In genomic region chr6:155089746-155090145, GRCh38 we compare ENCODE assay signal across 23 cellular contexts.
DNase-seq lines count a peak whose midpoint lies in the region; ATAC-seq, FAIRE-seq and TF ChIP-seq lines count a peak whose summit lies in the region.
"Had no signal": no experiment of that assay in that cellular context is flagged by ENCODE, and none has a peak within 500 bp of the region (broad histone marks: within the 10 kb centered on the region; RNA-seq: fewer than 3 reads in every experiment).

No MANE protein-coding gene starts in this region.

- WGBS in K562 (ENCODE audit: insufficient coverage, low coverage, missing lambda C conversion rate), result 0% methylated on average over 4 of the region's 4 CpGs
- WGBS in smooth muscle cell (ENCODE audit: low lambda C conversion rate), result 94% methylated on average over 4 of the region's 4 CpGs

- no peak for DNase-seq in natural killer cell treated with Interleukin-12 subunit alpha and Interleukin-12 subunit beta and Interleukin-15 and Interleukin-18, amount 100 ng/mL, for 72 hours (ENCODE audit: low spot score)
- DNase-seq in natural killer cell (no peak), RCC 7860 (ENCODE audit: low spot score) (peak; percentile 35), K562 (ENCODE audit: extremely low read depth in 1 of 4, low spot score in 3 of 4) (no peak), smooth muscle cell (lab: John Stamatoyannopoulos, UW; ENCODE audit: unreplicated experiment) (no peak), DMS53 (lab: John Stamatoyannopoulos, UW) (no peak), cortex of kidney (lab: John Stamatoyannopoulos, UW) (no peak)
- DNase-seq: 8988T; CD8-positive, alpha-beta memory T cell; DND-41; MG63; NCI-H1048; NCI-H1417 treated with DMSO at 0.1 percent for 48 hours; NCI-H187; NCI-H510A; Peyer's patch; SJCRH30 had no signal

- TF ChIP-seq EP300 in K562 (IDR thresholded peaks at IDR 0.05; ENCODE audit: low read length), result no peak

- in situ Hi-C loops in K562 (cut with MboI), result no loop called here

- intact Hi-C loops in natural killer cell (cut with micrococcal nuclease) (no loop called here), K562 (cut with micrococcal nuclease) (no loop called here)

- ATAC-seq in natural killer cell treated with Interleukin-12 subunit alpha and Interleukin-12 subunit beta and Interleukin-15 and Interleukin-18, amount 100 ng/mL, for 72 hours, result no peak
- ATAC-seq in natural killer cell (no peak), K562 (no peak), GM21367 (IDR thresholded peaks at IDR 0.05; ENCODE audit: unreplicated experiment) (no peak)
- ATAC-seq: HCT116 had no signal

- POLR2A ChIA-PET in K562 (lab: Yijun Ruan, JAX), result interaction anchor here (0.8 to 1.1 kb wide), 2 partner anchors 9 to 27 kb away, joined by 3 read pairs; no protein-coding TSS in a partner anchor

- H3K4me1 ChIP-seq in K562 (replicated peaks in 1 of 2; ENCODE audit: control insufficient read depth in 2 of 2, insufficient read depth in 2 of 2, low read length in 2 of 2) (peaks cover 0 to 12% of the 10 kb centered on the region in 2 experiments; a peak in 4 of 5 replicates), smooth muscle cell (ENCODE audit: low read depth) (peaks cover 12% of the 10 kb centered on the region)
- H3K4me1 ChIP-seq: Peyer's patch, SJCRH30 had no signal

- peaks cover 4 to 13% of the 10 kb centered on the region in 2 donors for H3K4me1 Mint-ChIP-seq in natural killer cell treated with Interleukin-12 subunit alpha and Interleukin-12 subunit beta and Interleukin-15 and Interleukin-18, amount 100 ng/mL, for 72 hours (ENCODE audit: low read depth in 2 of 2)
- H3K4me1 Mint-ChIP-seq in natural killer cell, result no peaks in the 10 kb centered on the region

- no peak overlapping the region for H3K4me2 ChIP-seq in K562 (ENCODE audit: insufficient read depth, low read length)
- H3K4me2 ChIP-seq in smooth muscle cell, result peak overlapping the region; percentile 41

- CTCF ChIA-PET in K562 (lab: Yijun Ruan, JAX; ENCODE audit: low intra/inter-chr PET ratio), result no interaction called here

- no peaks in the 10 kb centered on the region for H3K9me3 Mint-ChIP-seq in natural killer cell treated with Interleukin-12 subunit alpha and Interleukin-12 subunit beta and Interleukin-15 and Interleukin-18, amount 100 ng/mL, for 72 hours
- no peaks in the 10 kb centered on the region for H3K9me3 Mint-ChIP-seq in natural killer cell
- H3K9me3 Mint-ChIP-seq: CD8-positive, alpha-beta memory T cell had no signal

- H2AFZ ChIP-seq in K562 (ENCODE audit: low read depth, low read length) (no peak overlapping the region), smooth muscle cell (ENCODE audit: low read depth) (no peak overlapping the region)

- no peak overlapping the region for H3K9ac ChIP-seq in K562 (ENCODE audit: insufficient read depth in 1 of 2, low read depth in 2 of 2, low read length in 2 of 2)
- no peak overlapping the region for H3K9ac ChIP-seq in smooth muscle cell (ENCODE audit: low read depth)

- peaks cover 19% of the 10 kb centered on the region for H3K36me3 Mint-ChIP-seq in natural killer cell treated with Interleukin-12 subunit alpha and Interleukin-12 subunit beta and Interleukin-15 and Interleukin-18, amount 100 ng/mL, for 72 hours
- H3K36me3 Mint-ChIP-seq in natural killer cell, result no peaks in the 10 kb centered on the region
- H3K36me3 Mint-ChIP-seq: CD8-positive, alpha-beta memory T cell had no signal

- TF ChIP-seq CTCF in natural killer cell (IDR thresholded peaks at IDR 0.05), result no peak
- no peak for TF ChIP-seq CTCF in K562 (IDR thresholded peaks at IDR 0.05 in 2 of 3, conservative IDR thresholded peaks at IDR 0.05 in 1 of 3; ENCODE audit: insufficient read depth in 2 of 3, low read depth in 1 of 3, low read length in 3 of 3)
- TF ChIP-seq CTCF in smooth muscle cell (IDR thresholded peaks at IDR 0.05; ENCODE audit: borderline replicate concordance, insufficient read depth, poor library complexity, severe bottlenecking), result no peak

- peaks cover 19% of the 10 kb centered on the region for H3F3A ChIP-seq in smooth muscle cell (ENCODE audit: low read depth)

- H4K20me1 ChIP-seq in K562 (replicated peaks; ENCODE audit: control insufficient read depth, insufficient read depth, low read length), result no peaks in the 10 kb centered on the region; the same call in 1 of the 2 replicates
- no peaks in the 10 kb centered on the region for H4K20me1 ChIP-seq in smooth muscle cell (ENCODE audit: low read depth)

- H3K27me3 Mint-ChIP-seq in natural killer cell treated with Interleukin-12 subunit alpha and Interleukin-12 subunit beta and Interleukin-15 and Interleukin-18, amount 100 ng/mL, for 72 hours, result peaks cover 0 to 8% of the 10 kb centered on the region in 2 donors
- peaks cover 3 to 8% of the 10 kb centered on the region in 2 donors for H3K27me3 Mint-ChIP-seq in natural killer cell (ENCODE audit: low read depth in 2 of 2)
- H3K27me3 Mint-ChIP-seq: CD8-positive, alpha-beta memory T cell had no signal

- H3K9me1 ChIP-seq in K562 (ENCODE audit: control insufficient read depth, insufficient read depth, low read length), result no peaks in the 10 kb centered on the region

- no peak overlapping the region for H3K4me3 Mint-ChIP-seq in natural killer cell treated with Interleukin-12 subunit alpha and Interleukin-12 subunit beta and Interleukin-15 and Interleukin-18, amount 100 ng/mL, for 72 hours
- H3K4me3 Mint-ChIP-seq in natural killer cell, result no peak overlapping the region
- H3K4me3 Mint-ChIP-seq: CD8-positive, alpha-beta memory T cell had no signal

- no peak for FAIRE-seq in RCC 7860 (lab: Jason Lieb, UNC)
- no peak for FAIRE-seq in K562 (lab: Jason Lieb, UNC)
- FAIRE-seq: D721Med, GM12892, H1 had no signal

- no peak overlapping the region for H3K4me3 ChIP-seq in K562
- no peak overlapping the region for H3K4me3 ChIP-seq in smooth muscle cell
- H3K4me3 ChIP-seq: MG63, Peyer's patch, SJCRH30 had no signal

- H3K79me2 ChIP-seq in K562 (ENCODE audit: control insufficient read depth, insufficient read depth, low read length) (no peaks in the 10 kb centered on the region), smooth muscle cell (ENCODE audit: low read depth) (no peaks in the 10 kb centered on the region)

- no peak for TF ChIP-seq RAD21 in K562 (CRISPR knock-in tag; conservative IDR thresholded peaks at IDR 0.05 in 1 of 2, IDR thresholded peaks at IDR 0.05 in 1 of 2)

- H3K27me3 ChIP-seq in K562 (ENCODE audit: control insufficient read depth in 2 of 2, insufficient read depth in 2 of 2, low read length in 2 of 2) (peaks cover 13 to 42% of the 10 kb centered on the region in 2 experiments; a peak in 4 of 5 replicates), smooth muscle cell (ENCODE audit: low read depth) (no peaks in the 10 kb centered on the region)
- H3K27me3 ChIP-seq: MG63, Peyer's patch, SJCRH30 had no signal

- no peaks in the 10 kb centered on the region for H3K36me3 ChIP-seq in K562 (ENCODE audit: control insufficient read depth, insufficient read depth, low read length)
- H3K36me3 ChIP-seq in smooth muscle cell (ENCODE audit: low read depth), result no peaks in the 10 kb centered on the region
- H3K36me3 ChIP-seq: MG63, Peyer's patch had no signal

- TF ChIP-seq POLR2A in K562 (conservative IDR thresholded peaks at IDR 0.05), result no peak

- BruUV-seq in K562 (replicated peaks; lab: Mats Ljungman, UMichigan), result no TSS peak

- H3K27ac ChIP-seq in K562 (ENCODE audit: extremely low read depth, low read depth, low read length) (no peak overlapping the region), smooth muscle cell (ENCODE audit: low read depth) (peak overlapping the region; percentile 74)
- H3K27ac ChIP-seq: C4-2B, Peyer's patch, SJCRH30 had no signal

- no peaks in the 10 kb centered on the region for H3K9me3 ChIP-seq in K562 (replicated peaks; ENCODE audit: control insufficient read depth, insufficient read depth, low read depth, low read length)
- no peaks in the 10 kb centered on the region for H3K9me3 ChIP-seq in smooth muscle cell (replicated peaks; ENCODE audit: low read depth)
- H3K9me3 ChIP-seq: MG63, Peyer's patch, SJCRH30 had no signal

- peak overlapping the region; percentile 8 to 64 for H3K27ac Mint-ChIP-seq in natural killer cell treated with Interleukin-12 subunit alpha and Interleukin-12 subunit beta and Interleukin-15 and Interleukin-18, amount 100 ng/mL, for 72 hours
- H3K27ac Mint-ChIP-seq in natural killer cell, result no peak overlapping the region
- H3K27ac Mint-ChIP-seq: CD8-positive, alpha-beta memory T cell had no signal

TF ChIP-seq in K562, 482 proteins besides CTCF, POLR2A, EP300 and RAD21 (continues in another document):
- TF ChIP-seq MYC (IDR thresholded peaks at IDR 0.05; ENCODE audit: low read depth, low read length) (no peak), MYC (CRISPR knock-in tag; IDR thresholded peaks at IDR 0.05; ENCODE audit: borderline replicate concordance, low read depth) (no peak), MEIS2 (IDR thresholded peaks at IDR 0.05; ENCODE audit: partially characterized antibody) (peak; percentile 61), JUND (IDR thresholded peaks at IDR 0.05; ENCODE audit: borderline replicate concordance, low read depth, low read length) (no peak), JUND (tag; IDR thresholded peaks at IDR 0.05; ENCODE audit: borderline replicate concordance, low read depth, low read length) (no peak), THRAP3 (IDR thresholded peaks at IDR 0.05; ENCODE audit: borderline replicate concordance) (no peak), ZNF780A (CRISPR knock-in tag; IDR thresholded peaks at IDR 0.05) (no peak), NELFE (IDR thresholded peaks at IDR 0.05; ENCODE audit: insufficient read depth, insufficient read length) (no peak)
- TF ChIP-seq, protein P1, sequence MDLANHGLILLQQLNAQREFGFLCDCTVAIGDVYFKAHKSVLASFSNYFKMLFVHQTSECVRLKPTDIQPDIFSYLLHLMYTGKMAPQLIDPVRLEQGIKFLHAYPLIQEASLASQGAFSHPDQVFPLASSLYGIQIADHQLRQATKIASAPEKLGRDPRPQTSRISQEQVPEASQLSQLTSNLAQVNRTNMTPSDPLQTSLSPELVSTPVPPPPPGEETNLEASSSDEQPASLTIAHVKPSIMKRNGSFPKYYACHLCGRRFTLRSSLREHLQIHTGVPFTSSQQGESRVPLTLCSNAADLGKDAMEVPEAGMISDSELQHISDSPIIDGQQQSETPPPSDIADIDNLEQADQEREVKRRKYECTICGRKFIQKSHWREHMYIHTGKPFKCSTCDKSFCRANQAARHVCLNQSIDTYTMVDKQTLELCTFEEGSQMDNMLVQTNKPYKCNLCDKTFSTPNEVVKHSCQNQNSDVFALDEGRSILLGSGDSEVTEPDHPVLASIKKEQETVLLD (IDR thresholded peaks at IDR 0.05), result no peak
- TF ChIP-seq, protein P2, sequence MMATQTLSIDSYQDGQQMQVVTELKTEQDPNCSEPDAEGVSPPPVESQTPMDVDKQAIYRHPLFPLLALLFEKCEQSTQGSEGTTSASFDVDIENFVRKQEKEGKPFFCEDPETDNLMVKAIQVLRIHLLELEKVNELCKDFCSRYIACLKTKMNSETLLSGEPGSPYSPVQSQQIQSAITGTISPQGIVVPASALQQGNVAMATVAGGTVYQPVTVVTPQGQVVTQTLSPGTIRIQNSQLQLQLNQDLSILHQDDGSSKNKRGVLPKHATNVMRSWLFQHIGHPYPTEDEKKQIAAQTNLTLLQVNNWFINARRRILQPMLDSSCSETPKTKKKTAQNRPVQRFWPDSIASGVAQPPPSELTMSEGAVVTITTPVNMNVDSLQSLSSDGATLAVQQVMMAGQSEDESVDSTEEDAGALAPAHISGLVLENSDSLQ (IDR thresholded peaks at IDR 0.05), result peak; percentile 78

Comparison
In these comparisons a context has a peak if more than half of its experiments do, and no peak if none do; other contexts are left out.
1. H3K27ac Mint-ChIP-seq: peak in natural killer cell treated with Interleukin-12 subunit alpha and Interleukin-12 subunit beta and Interleukin-15 and Interleukin-18, amount 100 ng/mL, for 72 hours (2 of 2); none in natural killer cell (0 of 2).